8 cellular contexts compared by ENCODE assay signal in the genomic region with DNA sequence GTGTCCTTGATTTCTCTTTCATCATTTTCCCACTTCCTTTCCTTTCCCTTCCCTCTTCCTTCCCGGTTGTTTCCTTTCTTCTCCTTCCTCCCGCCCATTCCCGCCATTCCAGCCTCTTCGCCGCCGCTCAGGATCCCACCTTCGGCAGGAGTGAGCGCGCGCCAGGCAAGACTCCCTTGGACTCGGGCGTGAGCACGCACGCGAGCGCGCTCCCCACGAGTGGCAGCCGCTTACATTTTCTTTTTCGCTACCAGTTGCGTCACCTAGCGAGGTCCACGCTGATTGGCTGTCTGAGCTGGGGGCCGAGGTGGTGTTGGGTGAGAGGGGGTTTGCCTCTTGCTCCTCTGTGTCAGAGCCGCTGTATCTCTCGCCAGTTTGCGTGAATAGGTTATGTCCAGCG. TPM values are rescaled to one million over a fixed set of nuclear protein-coding genes. Genes with fewer than 3 reads are reported as not detected.
DNase-seq lines count a peak whose midpoint lies in the region; ATAC-seq and TF ChIP-seq lines count a peak whose summit lies in the region.

No MANE protein-coding gene starts in this region.

- TF ChIP-seq CTCF in brain (conservative IDR thresholded peaks at IDR 0.05) = no peak
- TF ChIP-seq CTCF in thyroid gland (IDR thresholded peaks at IDR 0.05) = no peak

- DNase-seq in Ammon's horn (ENCODE audit: low spot score) = peak; percentile 16
- peak; percentile 85 to 86 for DNase-seq in NCI-H1930 (lab: John Stamatoyannopoulos, UW)
- peak in 1 of 2 donors; percentile 47 for DNase-seq in left colon
- DNase-seq in thyroid gland = peak; percentile 39 to 49

- H3K4me3 ChIP-seq in thyroid gland (replicated peaks in 1 of 3) = peak overlapping the region in 1 of 3 donors; percentile 26

- H3K27ac ChIP-seq in thyroid gland = no peak overlapping the region

- H3K9me3 Mint-ChIP-seq in brain = peaks cover 0 to 19% (median 10%) of the 10 kb centered on the region in 5 experiments

- peak; percentile 30 for ATAC-seq in left colon
- ATAC-seq in HG03097 (IDR thresholded peaks at IDR 0.05; ENCODE audit: low FRiP score, unreplicated experiment) = no peak
- ATAC-seq in esophagus mucosa = no peak
- ATAC-seq in GM18873 (IDR thresholded peaks at IDR 0.05; ENCODE audit: low FRiP score, unreplicated experiment) = no peak

- peak overlapping the region in 1 of 5 experiments; percentile 23 for H3K27ac Mint-ChIP-seq in brain

- H3K9me3 ChIP-seq in thyroid gland = no peaks in the 10 kb centered on the region

- H3K36me3 Mint-ChIP-seq in brain = peaks cover 7% of the 10 kb centered on the region

- H3K4me3 Mint-ChIP-seq in brain = peak overlapping the region in 3 of 5 experiments; percentile 58 to 80 (median 75)

- H3K4me1 ChIP-seq in thyroid gland = no peaks in the 10 kb centered on the region

- intact Hi-C loops in left colon (cut with DNase I, micrococcal nuclease) = no loop called here
- intact Hi-C loops in thyroid gland (cut with DNase I) = no loop called here

- no peaks in the 10 kb centered on the region for H3K27me3 ChIP-seq in thyroid gland

- no peak for TF ChIP-seq POLR2A in thyroid gland (IDR thresholded peaks at IDR 0.05)

- no peaks in the 10 kb centered on the region for H3K36me3 ChIP-seq in thyroid gland

- 21 to 28% methylated on average over 27 of the region's 28 CpGs for WGBS in thyroid gland, 2 donors

- no peaks in the 10 kb centered on the region for H3K4me1 Mint-ChIP-seq in brain

- peaks cover 8% of the 10 kb centered on the region for H3K27me3 Mint-ChIP-seq in brain

RNA-seq across cellular contexts. Expression of a gene that starts 11.8 kb away (rescaled TPM):
- polyA plus RNA-seq in brain (ENCODE audit: insufficient read depth, low read depth, low replicate concordance) = not detected
- total RNA-seq in left colon (not detected), thyroid gland (under 1 TPM in 2 of 4 donors, not detected in 2; under 0.01 TPM), esophagus mucosa (0.04 TPM)

RNA-seq across cellular contexts. Expression of a gene that starts 24.9 kb away (rescaled TPM):
- not detected for polyA plus RNA-seq in brain (ENCODE audit: insufficient read depth, low read depth, low replicate concordance)
- total RNA-seq in left colon (not detected), thyroid gland (not detected), esophagus mucosa (not detected)

RNA-seq across cellular contexts. Expression of a gene that starts 39.3 kb away (rescaled TPM):
- polyA plus RNA-seq in brain (ENCODE audit: insufficient read depth, low read depth, low replicate concordance) = 63.0 TPM
- total RNA-seq in left colon = 10 to 100 TPM; 21.5 to 25.0 TPM
- 10 to 100 TPM; 15.8 to 44.8 (median 21.0) TPM for total RNA-seq in thyroid gland
- 33.4 TPM for total RNA-seq in esophagus mucosa

RNA-seq across cellular contexts. Expression of a gene that starts 51.1 kb away (rescaled TPM):
- polyA plus RNA-seq in brain (ENCODE audit: insufficient read depth, low read depth, low replicate concordance) = 14.2 TPM
- total RNA-seq in left colon (10 to 100 TPM; 29.0 to 32.4 TPM), thyroid gland (10 to 100 TPM; 30.5 to 46.9 (median 35.3) TPM), esophagus mucosa (10.4 TPM)
